In the genomic region with DNA sequence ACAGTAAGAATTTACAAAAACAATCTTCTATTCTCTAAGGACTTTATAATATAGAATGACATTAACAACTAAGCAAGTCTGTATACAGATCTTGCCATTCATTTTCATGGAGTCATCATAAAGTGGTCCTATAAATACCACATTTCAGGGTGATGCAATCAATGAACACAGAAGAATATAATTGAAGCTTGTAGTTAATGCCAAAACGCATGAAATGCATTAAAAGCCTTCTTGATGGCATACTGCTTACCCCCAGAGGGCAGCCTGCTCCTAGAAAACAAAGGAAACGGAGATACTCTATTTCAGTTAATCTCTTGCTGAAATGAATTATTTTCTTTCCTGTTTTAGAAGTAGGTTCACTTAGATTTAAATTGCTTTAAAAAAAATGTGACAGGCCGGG, we compare ENCODE assay signal across 9 cellular contexts. TPM values are rescaled to one million over a fixed set of nuclear protein-coding genes. Genes with fewer than 3 reads are reported as not detected.
DNase-seq lines count a peak whose midpoint lies in the region; ATAC-seq, FAIRE-seq and TF ChIP-seq lines count a peak whose summit lies in the region.
"Had no signal": no experiment of that assay in that cellular context is flagged by ENCODE, and none has a peak within 500 bp of the region (broad histone marks: within the 10 kb centered on the region; RNA-seq: fewer than 3 reads in every experiment).

No MANE protein-coding gene starts in this region.

- H4K20me1 ChIP-seq in Karpas-422 (ENCODE audit: insufficient read depth, low read depth, low read length) (no peaks in the 10 kb centered on the region), astrocyte (ENCODE audit: insufficient read depth, low read length) (no peaks in the 10 kb centered on the region)

- H3K4me2 ChIP-seq in Karpas-422 (ENCODE audit: low read depth, low read length, poor library complexity, severe bottlenecking): no peak overlapping the region
- H3K4me2 ChIP-seq in astrocyte (ENCODE audit: low read length): no peak overlapping the region

- H2AFZ ChIP-seq in Karpas-422 (ENCODE audit: low read length) (no peak overlapping the region), astrocyte (ENCODE audit: low read depth, low read length) (no peak overlapping the region)

- no peaks in the 10 kb centered on the region for H3K27me3 Mint-ChIP-seq in astrocyte (ENCODE audit: low read depth, unreplicated experiment)
- no peaks in the 10 kb centered on the region for H3K27me3 Mint-ChIP-seq in stimulated activated naive CD8-positive, alpha-beta T cell treated with anti-CD3 and anti-CD28 coated beads, Interleukin-15, amount 100 ng/mL, for 72 hours
- H3K27me3 Mint-ChIP-seq: stimulated activated naive CD8-positive, alpha-beta T cell treated with anti-CD3 and anti-CD28 coated beads, Interleukin-15, Interleukin-2, amounts not matched to agents 100 ng/mL and 50 ng/mL, for 24 hours had no signal

- DNase-seq in ELR (ENCODE audit: low read depth) (peak; percentile 63), Karpas-422 (peak; percentile 86), astrocyte (ENCODE audit: low read depth) (peak; percentile 21), myocyte (ENCODE audit: low read depth) (peak; percentile 13), UCSD-AML1 (lab: John Stamatoyannopoulos, UW; ENCODE audit: unreplicated experiment) (no peak)
- no peak for DNase-seq in stimulated activated naive CD8-positive, alpha-beta T cell treated with anti-CD3 and anti-CD28 coated beads, Interleukin-15, amount 100 ng/mL, for 72 hours

- no peaks in the 10 kb centered on the region for H3K27me3 ChIP-seq in Karpas-422 (ENCODE audit: low read length)
- H3K27me3 ChIP-seq in astrocyte (ENCODE audit: insufficient read depth, low read length): no peaks in the 10 kb centered on the region

- H3K36me3 ChIP-seq in Karpas-422 (ENCODE audit: insufficient read depth, low read length) (peaks cover 11% of the 10 kb centered on the region; the same call in 1 of the 2 replicates), astrocyte (ENCODE audit: insufficient read depth, low read length) (peaks cover 3% of the 10 kb centered on the region)

- H3K79me2 ChIP-seq in Karpas-422 (ENCODE audit: low read length) (no peaks in the 10 kb centered on the region), astrocyte (ENCODE audit: insufficient read depth, low read length) (no peaks in the 10 kb centered on the region)

- H3K9me2 ChIP-seq in Karpas-422 (replicated peaks; ENCODE audit: insufficient read depth, low read length): no peaks in the 10 kb centered on the region

- H3K36me3 Mint-ChIP-seq in astrocyte (ENCODE audit: low read depth, unreplicated experiment): peaks cover 4% of the 10 kb centered on the region

- FAIRE-seq in astrocyte (lab: Jason Lieb, UNC): no peak

- H3K4me3 Mint-ChIP-seq in astrocyte (ENCODE audit: unreplicated experiment): no peak overlapping the region
- H3K4me3 Mint-ChIP-seq in stimulated activated naive CD8-positive, alpha-beta T cell treated with anti-CD3 and anti-CD28 coated beads, Interleukin-15, amount 100 ng/mL, for 72 hours: no peak overlapping the region
- H3K4me3 Mint-ChIP-seq: stimulated activated naive CD8-positive, alpha-beta T cell treated with anti-CD3 and anti-CD28 coated beads, Interleukin-15, Interleukin-2, amounts not matched to agents 100 ng/mL and 50 ng/mL, for 24 hours had no signal

- no peaks in the 10 kb centered on the region for H3K9me3 Mint-ChIP-seq in astrocyte (ENCODE audit: unreplicated experiment)
- no peaks in the 10 kb centered on the region for H3K9me3 Mint-ChIP-seq in stimulated activated naive CD8-positive, alpha-beta T cell treated with anti-CD3 and anti-CD28 coated beads, Interleukin-15, amount 100 ng/mL, for 72 hours
- H3K9me3 Mint-ChIP-seq: stimulated activated naive CD8-positive, alpha-beta T cell treated with anti-CD3 and anti-CD28 coated beads, Interleukin-15, Interleukin-2, amounts not matched to agents 100 ng/mL and 50 ng/mL, for 24 hours had no signal

- no peaks in the 10 kb centered on the region for H3K9me3 ChIP-seq in Karpas-422 (ENCODE audit: low read length)
- H3K9me3 ChIP-seq in astrocyte (ENCODE audit: insufficient read depth, low read depth, low read length): no peaks in the 10 kb centered on the region

- H3K4me1 ChIP-seq in Karpas-422 (ENCODE audit: low read length): no peaks in the 10 kb centered on the region
- no peaks in the 10 kb centered on the region for H3K4me1 ChIP-seq in astrocyte (ENCODE audit: insufficient read depth, low read length)

- H3K4me3 ChIP-seq in Karpas-422 (ENCODE audit: low read length) (no peak overlapping the region), astrocyte (ENCODE audit: insufficient read depth, low read depth, low read length) (no peak overlapping the region)

- peak; percentile 62 for TF ChIP-seq CTCF in astrocyte (IDR thresholded peaks at IDR 0.05; ENCODE audit: insufficient read depth, low read depth, low read length)

- no peaks in the 10 kb centered on the region for H3K4me1 Mint-ChIP-seq in astrocyte (ENCODE audit: low read depth, unreplicated experiment)
- no peaks in the 10 kb centered on the region for H3K4me1 Mint-ChIP-seq in stimulated activated naive CD8-positive, alpha-beta T cell treated with anti-CD3 and anti-CD28 coated beads, Interleukin-15, amount 100 ng/mL, for 72 hours

- H3K9ac ChIP-seq in Karpas-422 (ENCODE audit: low read length) (no peak overlapping the region), astrocyte (ENCODE audit: low read length) (no peak overlapping the region)

- H3K27ac ChIP-seq in Karpas-422 (ENCODE audit: low read length): peak overlapping the region; percentile 51; the same call in 1 of the 2 replicates
- H3K27ac ChIP-seq in astrocyte (ENCODE audit: low read depth, low read length): no peak overlapping the region

- no peak for ATAC-seq in GM18861 (IDR thresholded peaks at IDR 0.05; ENCODE audit: unreplicated experiment)
- ATAC-seq in GM18909 (IDR thresholded peaks at IDR 0.05; ENCODE audit: poor library complexity, unreplicated experiment): no peak
- no peak for ATAC-seq in stimulated activated naive CD8-positive, alpha-beta T cell treated with anti-CD3 and anti-CD28 coated beads, Interleukin-15, amount 100 ng/mL, for 72 hours

- H3K27ac Mint-ChIP-seq in astrocyte (ENCODE audit: unreplicated experiment): no peak overlapping the region
- H3K27ac Mint-ChIP-seq in stimulated activated naive CD8-positive, alpha-beta T cell treated with anti-CD3 and anti-CD28 coated beads, Interleukin-15, amount 100 ng/mL, for 72 hours: peak overlapping the region in 1 of 2 donors; percentile 59
- H3K27ac Mint-ChIP-seq: stimulated activated naive CD8-positive, alpha-beta T cell treated with anti-CD3 and anti-CD28 coated beads, Interleukin-15, Interleukin-2, amounts not matched to agents 100 ng/mL and 50 ng/mL, for 24 hours had no signal

RNA-seq across cellular contexts. Expression of a gene that starts 45.2 kb away (rescaled TPM):
- not detected in 2 replicates for total RNA-seq in Karpas-422 (2014; rRNA removed; shearing (Covaris generic); ENCODE audit: low replicate concordance)
- not detected in 2 replicates for total RNA-seq in astrocyte
- total RNA-seq in myocyte: 0.11 and 0.16 TPM in 2 replicates
- polyA plus RNA-seq in myocyte (2012): 0.47 TPM

Comparison
In these comparisons a context has a peak if more than half of its experiments do, and no peak if none do; other contexts are left out.
1. DNase-seq: peak in ELR (single experiment), Karpas-422 (single experiment), astrocyte (single experiment) and myocyte (single experiment); none in stimulated activated naive CD8-positive, alpha-beta T cell treated with anti-CD3 and anti-CD28 coated beads, Interleukin-15, amount 100 ng/mL, for 72 hours (0 of 2) and UCSD-AML1 (single experiment).